Comparison of ENCODE assay signal across 18 cellular contexts in the genomic region with DNA sequence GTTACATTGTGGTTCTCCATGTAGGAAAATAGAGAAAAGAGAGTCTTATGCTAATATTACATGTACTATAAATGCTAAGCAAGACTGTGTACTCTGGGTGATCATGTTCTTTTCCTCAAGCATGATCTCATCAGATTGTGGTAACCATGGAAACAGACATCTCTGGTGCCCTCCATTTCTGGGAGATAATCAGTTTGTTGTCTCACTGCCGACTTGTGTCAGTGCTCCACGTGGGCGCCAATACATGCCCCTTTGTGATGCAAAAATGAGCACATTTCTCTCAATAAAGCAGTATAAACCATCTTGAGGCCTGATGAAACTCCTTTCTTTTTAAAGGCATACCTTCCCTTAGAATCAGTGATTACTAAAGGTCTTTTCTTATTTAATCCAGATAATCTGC. TPM values are rescaled to one million over a fixed set of nuclear protein-coding genes. Genes with fewer than 3 reads are reported as not detected.
A peak's percentile ranks its signal among the peaks of the same experiment; 100 is the strongest.
DNase-seq lines count a peak whose midpoint lies in the region; ATAC-seq and TF ChIP-seq lines count a peak whose summit lies in the region.
"Had no signal": no experiment of that assay in that cellular context is flagged by ENCODE, and none has a peak within 500 bp of the region (broad histone marks: within the 10 kb centered on the region; RNA-seq: fewer than 3 reads in every experiment).

No MANE protein-coding gene starts in this region.

- peak overlapping the region; percentile 32 to 64 (median 60) for H3K4me3 Mint-ChIP-seq in brain
- H3K4me3 Mint-ChIP-seq: activated CD8-positive, alpha-beta T cell treated with anti-CD3 and anti-CD28 coated beads for 36 hours; CD8-positive, alpha-beta T cell; immature natural killer cell had no signal

- H3K4me1 ChIP-seq in gastrocnemius medialis = peaks cover 23 to 33% of the 10 kb centered on the region in 2 donors

- intact Hi-C loops in gastrocnemius medialis (cut with DNase I; ENCODE audit: low total_unique reads) = no loop called here

- no peaks in the 10 kb centered on the region for H3K9me3 Mint-ChIP-seq in brain
- H3K9me3 Mint-ChIP-seq: activated CD8-positive, alpha-beta T cell treated with anti-CD3 and anti-CD28 coated beads for 36 hours; CD8-positive, alpha-beta T cell; immature natural killer cell had no signal

- TF ChIP-seq CTCF in brain (conservative IDR thresholded peaks at IDR 0.05) (no peak), gastrocnemius medialis (IDR thresholded peaks at IDR 0.05 in 4 of 5, conservative IDR thresholded peaks at IDR 0.05 in 1 of 5) (no peak)

- peaks cover 4% of the 10 kb centered on the region for H3K36me3 Mint-ChIP-seq in brain

- peak; percentile 26 for DNase-seq in NCI-H146 (lab: John Stamatoyannopoulos, UW)
- no peak for DNase-seq in NCI-H146 treated with DMSO at 0.1 percent for 48 hours (lab: John Stamatoyannopoulos, UW; ENCODE audit: unreplicated experiment)
- DNase-seq in inferior parietal cortex (ENCODE audit: extremely low spot score) = peak; percentile 83
- DNase-seq in gastrocnemius medialis = no peak
- DNase-seq in activated naive CD4-positive, alpha-beta T cell treated with Interleukin-2 at 50 U/mL for 16 hours = no peak
- DNase-seq: 8988T; activated CD8-positive, alpha-beta T cell treated with anti-CD3 and anti-CD28 coated beads for 36 hours; activated effector memory CD4-positive, alpha-beta T cell treated with Interleukin-2 at 50 U/mL for 16 hours; CD8-positive, alpha-beta T cell; effector CD8-positive, alpha-beta T cell; immature natural killer cell; mucosa of descending colon; NCI-H1694; NCI-H526 treated with DMSO at 0.1 percent for 48 hours; PC-9 had no signal

- H3K9me3 ChIP-seq in gastrocnemius medialis = no peaks in the 10 kb centered on the region
- H3K9me3 ChIP-seq: mucosa of descending colon had no signal

- no peaks in the 10 kb centered on the region for H3K36me3 ChIP-seq in gastrocnemius medialis

- TF ChIP-seq POLR2A in gastrocnemius medialis (IDR thresholded peaks at IDR 0.05) = no peak

- in situ Hi-C loops in gastrocnemius medialis (cut with MboI; ENCODE audit: low sequenced_read_pairs in 4 of 4) = loop anchor here in 3 of 4 donors (10.0 kb wide), 1 partner anchor 214 kb away; no protein-coding TSS in a partner anchor

- peak overlapping the region in 3 of 4 donors; percentile 35 to 73 (median 58) for H3K27ac ChIP-seq in gastrocnemius medialis
- H3K27ac ChIP-seq: PC-9 had no signal

- ATAC-seq in gastrocnemius medialis = no peak
- ATAC-seq in HG03097 (IDR thresholded peaks at IDR 0.05; ENCODE audit: low FRiP score, unreplicated experiment) = no peak
- no peak for ATAC-seq in GM19463 (IDR thresholded peaks at IDR 0.05; ENCODE audit: unreplicated experiment)
- ATAC-seq: activated CD8-positive, alpha-beta T cell treated with anti-CD3 and anti-CD28 coated beads for 36 hours; CD8-positive, alpha-beta T cell; mucosa of descending colon had no signal

- H3K4me3 ChIP-seq in gastrocnemius medialis = no peak overlapping the region
- H3K4me3 ChIP-seq: mucosa of descending colon, PC-9 had no signal

- no peaks in the 10 kb centered on the region for H3K27me3 ChIP-seq in gastrocnemius medialis

- no peaks in the 10 kb centered on the region for H3K27me3 Mint-ChIP-seq in brain
- H3K27me3 Mint-ChIP-seq: activated CD8-positive, alpha-beta T cell treated with anti-CD3 and anti-CD28 coated beads for 36 hours had no signal

- H3K4me1 Mint-ChIP-seq in brain = peaks cover 29% of the 10 kb centered on the region

- H3K27ac Mint-ChIP-seq in brain = peak overlapping the region; percentile 37 to 94 (median 82)
- H3K27ac Mint-ChIP-seq: activated CD8-positive, alpha-beta T cell treated with anti-CD3 and anti-CD28 coated beads for 36 hours; immature natural killer cell had no signal

RNA-seq across cellular contexts. Expression of a gene that starts 6.0 kb away (rescaled TPM):
- 56.7 TPM for polyA plus RNA-seq in brain (ENCODE audit: insufficient read depth, low read depth, low replicate concordance)
- 10 to 100 TPM; 23.8 to 44.4 (median 31.9) TPM for total RNA-seq in gastrocnemius medialis

RNA-seq across cellular contexts. Expression of a gene that starts 47.0 kb away (rescaled TPM):
- 701 TPM for polyA plus RNA-seq in brain (ENCODE audit: insufficient read depth, low read depth, low replicate concordance)
- total RNA-seq in gastrocnemius medialis = 100 to 1,000 TPM; 166 to 413 (median 222) TPM

Comparison
In these comparisons a context has a peak if more than half of its experiments do, and no peak if none do; other contexts are left out.
1. DNase-seq: peak in NCI-H146 (single experiment) and inferior parietal cortex (single experiment); none in NCI-H146 treated with DMSO at 0.1 percent for 48 hours (single experiment), gastrocnemius medialis (0 of 2) and activated naive CD4-positive, alpha-beta T cell treated with Interleukin-2 at 50 U/mL for 16 hours (single experiment).